In the genomic region with DNA sequence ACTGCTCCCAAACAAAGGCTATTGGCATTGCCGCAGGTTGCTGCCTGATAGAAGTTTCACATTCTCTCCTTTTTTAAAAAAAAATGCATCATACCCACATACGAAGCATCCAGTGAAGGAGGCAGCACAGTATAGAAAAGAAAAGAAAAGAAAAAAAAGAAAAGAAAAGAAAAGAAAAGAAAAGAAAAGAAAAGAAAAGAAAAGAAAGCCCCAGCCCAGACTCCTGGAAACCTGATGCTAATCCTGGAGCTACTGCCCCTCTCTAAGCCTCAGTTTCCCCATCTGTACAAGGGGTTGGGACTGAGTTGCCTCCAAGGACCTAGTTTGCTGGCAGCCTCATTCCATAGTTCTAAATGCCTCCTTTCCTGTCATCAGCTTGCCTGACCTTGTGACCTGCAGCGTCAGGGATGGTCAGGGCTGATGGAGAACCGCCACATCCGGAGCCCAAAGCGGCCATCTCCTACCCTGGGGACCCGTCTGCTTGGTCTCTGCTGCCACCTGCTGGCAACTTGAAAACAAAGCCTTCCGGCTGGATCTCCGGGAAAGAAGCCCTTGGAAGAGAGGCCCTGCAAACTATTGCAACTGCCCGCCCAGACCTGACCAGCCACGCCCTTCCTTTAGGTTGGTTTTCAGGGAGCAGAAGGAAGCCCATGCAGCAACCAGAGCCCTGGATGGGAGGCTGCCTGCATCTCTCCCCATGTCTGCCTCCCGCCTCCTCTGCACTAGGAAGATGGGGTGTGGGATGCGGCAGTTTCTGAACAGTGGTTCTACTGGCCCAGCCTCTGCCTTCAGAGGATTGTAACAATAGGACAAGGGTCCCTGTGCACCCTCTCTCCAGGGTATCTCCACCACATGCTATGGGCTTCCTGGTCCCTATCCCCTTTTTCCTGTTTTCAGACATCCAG, we compare ENCODE assay signal across 8 cellular contexts. TPM values are rescaled to one million over a fixed set of nuclear protein-coding genes. Genes with fewer than 3 reads are reported as not detected.
A peak's percentile ranks its signal among the peaks of the same experiment; 100 is the strongest.
DNase-seq lines count a peak whose midpoint lies in the region; ATAC-seq and TF ChIP-seq lines count a peak whose summit lies in the region.

No MANE protein-coding gene starts in this region.

- H3K27me3 ChIP-seq in Panc1 (ENCODE audit: control insufficient read depth, insufficient read depth, low read length) (no peaks in the 10 kb centered on the region), stomach (peaks cover 0 to 61% (median 11%) of the 10 kb centered on the region in 3 donors)

- DNase-seq in COLO829 (ENCODE audit: low spot score): peak; percentile 89
- peak in 59 of 76 experiments; percentile 1 to 72 (median 43) for DNase-seq in HUDEP-2 (lab: John Stamatoyannopoulos, UW; ENCODE audit: unreplicated experiment in 76 of 76)
- peak; percentile 55 for DNase-seq in Panc1 (ENCODE audit: low read depth, low spot score)
- peak; percentile 83 for DNase-seq in activated T-cell treated with anti-CD3 and anti-CD28 coated beads, Interleukin-2, amount 50 U/mL, for 24 hours
- peak; percentile 75 for DNase-seq in fibroblast of mammary gland (ENCODE audit: low read depth)
- DNase-seq in neural crest cell (ENCODE audit: low read depth, low spot score): peak; percentile 95
- DNase-seq in stomach: peak; percentile 77

- H3K27me3 Mint-ChIP-seq in activated T-cell treated with anti-CD3 and anti-CD28 coated beads, Interleukin-2, amount 50 U/mL, for 24 hours: peaks cover 30% of the 10 kb centered on the region
- no peaks in the 10 kb centered on the region for H3K27me3 Mint-ChIP-seq in neural crest cell (ENCODE audit: low read depth)

- H3K4me3 Mint-ChIP-seq in activated T-cell treated with anti-CD3 and anti-CD28 coated beads, Interleukin-2, amount 50 U/mL, for 24 hours: no peak overlapping the region
- H3K4me3 Mint-ChIP-seq in neural crest cell: no peak overlapping the region

- peak; percentile 88 for TF ChIP-seq CTCF in Panc1 (IDR thresholded peaks at IDR 0.05)
- peak; percentile 81 for TF ChIP-seq CTCF in fibroblast of mammary gland (conservative IDR thresholded peaks at IDR 0.05; ENCODE audit: control insufficient read depth, insufficient read depth, low read depth, low read length)
- peak; percentile 92 for TF ChIP-seq CTCF in neural crest cell (conservative IDR thresholded peaks at IDR 0.05)
- peak in 5 of 7 experiments; percentile 57 to 79 (median 73) for TF ChIP-seq CTCF in stomach (IDR thresholded peaks at IDR 0.05)

- no peaks in the 10 kb centered on the region for H3K9me3 Mint-ChIP-seq in activated T-cell treated with anti-CD3 and anti-CD28 coated beads, Interleukin-2, amount 50 U/mL, for 24 hours
- H3K9me3 Mint-ChIP-seq in neural crest cell: no peaks in the 10 kb centered on the region

- no peaks in the 10 kb centered on the region for H3K36me3 ChIP-seq in Panc1 (ENCODE audit: control insufficient read depth, insufficient read depth, low read length)
- H3K36me3 ChIP-seq in stomach: no peaks in the 10 kb centered on the region

- ATAC-seq in Panc1 (peak; percentile 94), GM18907 (IDR thresholded peaks at IDR 0.05; ENCODE audit: unreplicated experiment) (no peak)

- no peak overlapping the region for H3K27ac Mint-ChIP-seq in activated T-cell treated with anti-CD3 and anti-CD28 coated beads, Interleukin-2, amount 50 U/mL, for 24 hours
- H3K27ac Mint-ChIP-seq in neural crest cell (ENCODE audit: unreplicated experiment): no peak overlapping the region

- CTCF ChIA-PET in Panc1 (lab: Charles Lee): interaction anchor here (0.7 kb wide), 1 partner anchor 642 kb away, joined by 3 read pairs; no protein-coding TSS in a partner anchor

- POLR2A ChIA-PET in Panc1 (lab: Charles Lee): no interaction called here

- BruUV-seq in Panc1 (replicated peaks; lab: Mats Ljungman, UMichigan): no TSS peak

- no peak for TF ChIP-seq POLR2A in stomach (IDR thresholded peaks at IDR 0.05)

- no peak for TF ChIP-seq EP300 in stomach (IDR thresholded peaks at IDR 0.05)

- intact Hi-C loops in Panc1 (cut with micrococcal nuclease; ENCODE audit: unreplicated experiment) (loop anchor here (2.0 kb wide), 1 partner anchor 835 kb away; no protein-coding TSS in a partner anchor), stomach (cut with DNase I; ENCODE audit: low total_unique reads) (loop anchor here (2.0 kb wide), 1 partner anchor 837 kb away; the partner anchor contains the start of gene NLRP1)

- no peaks in the 10 kb centered on the region for H3K9me3 ChIP-seq in Panc1 (ENCODE audit: control insufficient read depth, insufficient read depth, low read depth, low read length)
- no peaks in the 10 kb centered on the region for H3K9me3 ChIP-seq in stomach

- in situ Hi-C loops in Panc1 (cut with HindIII; ENCODE audit: low pct_unique_long_range_greater_than_20kb, low sequenced_read_pairs): no loop called here

- H3K27ac ChIP-seq in Panc1 (ENCODE audit: low read length) (no peak overlapping the region), stomach (no peak overlapping the region)

- H3K4me1 ChIP-seq in Panc1 (ENCODE audit: control insufficient read depth, insufficient read depth, low read length) (no peaks in the 10 kb centered on the region), stomach (no peaks in the 10 kb centered on the region)

- peaks cover 6% of the 10 kb centered on the region for H3K4me1 Mint-ChIP-seq in activated T-cell treated with anti-CD3 and anti-CD28 coated beads, Interleukin-2, amount 50 U/mL, for 24 hours (ENCODE audit: low read depth)
- peaks cover 4% of the 10 kb centered on the region for H3K4me1 Mint-ChIP-seq in neural crest cell

- WGBS in stomach, 5 donors: 23 to 31% (median 26%) methylated on average over 11 to 13 of the region's 13 CpGs

- no peak overlapping the region for H3K4me3 ChIP-seq in Panc1 (ENCODE audit: low read depth in 2 of 2, low read length in 2 of 2)
- H3K4me3 ChIP-seq in fibroblast of mammary gland (ENCODE audit: control insufficient read depth, low read depth, low read length): no peak overlapping the region
- H3K4me3 ChIP-seq in stomach: no peak overlapping the region

- no peaks in the 10 kb centered on the region for H3K36me3 Mint-ChIP-seq in activated T-cell treated with anti-CD3 and anti-CD28 coated beads, Interleukin-2, amount 50 U/mL, for 24 hours (ENCODE audit: low read depth)
- H3K36me3 Mint-ChIP-seq in neural crest cell (ENCODE audit: low read depth): no peaks in the 10 kb centered on the region

RNA-seq across cellular contexts. Expression of gene AIPL1, which starts 13.0 kb away (rescaled TPM):
- total RNA-seq in Panc1 (2021; ENCODE audit: unreplicated experiment): not detected
- not detected for polyA plus RNA-seq in Panc1 (2012; ENCODE audit: insufficient read length)
- not detected in 2 replicates for total RNA-seq in neural crest cell
- total RNA-seq in stomach: not detected
- polyA plus RNA-seq in stomach: not detected

RNA-seq across cellular contexts. Expression of gene PIMREG, which starts 22.3 kb away (rescaled TPM):
- total RNA-seq in Panc1 (2021; ENCODE audit: unreplicated experiment) (41.2 TPM), neural crest cell (115 and 120 TPM in 2 replicates), stomach (1 to 10 TPM in 3 of 5 donors, under 1 TPM in 2; 0.87 to 8.5 (median 1.8) TPM)
- polyA plus RNA-seq in Panc1 (2012; ENCODE audit: insufficient read length): 25.9 TPM
- polyA plus RNA-seq in stomach: 1 to 10 TPM in 2 of 3 donors, under 1 TPM in 1; 0.76 to 3.1 (median 2.1) TPM

Comparison
In these comparisons a context has a peak if more than half of its experiments do, and no peak if none do; other contexts are left out.
1. DNase-seq: peak in every context shown above with its lines; median percentile 95 in neural crest cell; 89 in COLO829; 83 in activated T-cell treated with anti-CD3 and anti-CD28 coated beads, Interleukin-2, amount 50 U/mL, for 24 hours; 77 in stomach; 75 in fibroblast of mammary gland; 55 in Panc1; 43 in HUDEP-2.